Comparison of ENCODE assay signal across 26 cellular contexts in genomic region chr1:150441121-150441520, GRCh38.
"Had no signal": no experiment of that assay in that cellular context is flagged by ENCODE, and none has a peak within 500 bp of the region (broad histone marks: within the 10 kb centered on the region; RNA-seq: fewer than 3 reads in every experiment).

No MANE protein-coding gene starts in this region.

- H3K27ac Mint-ChIP-seq: activated CD8-positive, alpha-beta T cell treated with anti-CD3 and anti-CD28 coated beads for 36 hours; activated T-cell treated with anti-CD3 and anti-CD28 coated beads, Interleukin-2, amount 50 U/mL, for 72 hours; activated T-helper 2 cell treated with anti-CD3 and anti-CD28 coated beads, Interferon-gamma antibody, Interleukin-2, Interleukin-4, amounts not matched to agents 10 μg/mL and 5 μg/mL and 100 μg/mL, durations not matched to agents 14 hours and 24 hours and 36 hours had no signal

- H3K9me3 ChIP-seq: MG63, Peyer's patch, SJCRH30 had no signal

- ATAC-seq: activated CD4-positive, CD25-positive, alpha-beta regulatory T cell treated with anti-CD3 and anti-CD28 coated beads, Interleukin-2, amount 50 U/mL, for 24 hours; activated CD8-positive, alpha-beta T cell treated with anti-CD3 and anti-CD28 coated beads for 36 hours; activated T-cell treated with anti-CD3 and anti-CD28 coated beads, Interleukin-2, amount 50 U/mL, for 72 hours; SK-N-SH treated with all-trans-retinoic acid at 6 μM for 48 hours had no signal

- H3K4me3 Mint-ChIP-seq: activated CD8-positive, alpha-beta T cell treated with anti-CD3 and anti-CD28 coated beads for 36 hours; activated T-cell treated with anti-CD3 and anti-CD28 coated beads, Interleukin-2, amount 50 U/mL, for 72 hours; brain had no signal

- H3K27me3 Mint-ChIP-seq: activated CD8-positive, alpha-beta T cell treated with anti-CD3 and anti-CD28 coated beads for 36 hours; brain had no signal

- H3K4me3 ChIP-seq: MG63, Peyer's patch, SJCRH30 had no signal

- H3K27me3 ChIP-seq: MG63, Peyer's patch, SJCRH30 had no signal

- H3K9me3 Mint-ChIP-seq: activated CD8-positive, alpha-beta T cell treated with anti-CD3 and anti-CD28 coated beads for 36 hours; activated T-cell treated with anti-CD3 and anti-CD28 coated beads, Interleukin-2, amount 50 U/mL, for 72 hours; activated T-helper 2 cell treated with anti-CD3 and anti-CD28 coated beads, Interferon-gamma antibody, Interleukin-2, Interleukin-4, amounts not matched to agents 10 μg/mL and 5 μg/mL and 100 μg/mL, durations not matched to agents 14 hours and 24 hours and 36 hours; brain had no signal

- DNase-seq: activated CD4-positive, alpha-beta T cell treated with anti-CD3 and anti-CD28 coated beads for 4 hours; activated CD8-positive, alpha-beta memory T cell treated with anti-CD3 and anti-CD28 coated beads, Interleukin-2, amount 50 U/mL, for 4 hours; activated CD8-positive, alpha-beta T cell treated with anti-CD3 and anti-CD28 coated beads for 36 hours; activated gamma-delta T cell treated with Interleukin-2 at 50 U/mL for 16 hours; activated naive CD4-positive, alpha-beta T cell treated with anti-CD3 and anti-CD28 coated beads, Interleukin-2, amount 50 U/mL, for 16 hours; activated T-cell treated with anti-CD3 and anti-CD28 coated beads, Interleukin-2, amount 50 U/mL, for 72 hours; amygdala; MG63; MV-4-11; NCI-H1092 treated with DMSO at 0.1 percent for 48 hours; NCI-H1417 treated with DMSO at 0.1 percent for 48 hours; NCI-H1694 treated with DMSO at 0.1 percent for 48 hours; NCI-H2029 treated with DMSO at 0.1 percent for 48 hours; NCI-H345; NCI-H510A; NCI-H526 treated with DMSO at 0.1 percent for 48 hours; NCI-H82; Peyer's patch; Right ventricle myocardium superior; SJCRH30; SW 1271 had no signal

- H3K27ac ChIP-seq: Peyer's patch, RWPE1 had no signal
